Comparison of ENCODE assay signal across 14 cellular contexts in the genomic region with DNA sequence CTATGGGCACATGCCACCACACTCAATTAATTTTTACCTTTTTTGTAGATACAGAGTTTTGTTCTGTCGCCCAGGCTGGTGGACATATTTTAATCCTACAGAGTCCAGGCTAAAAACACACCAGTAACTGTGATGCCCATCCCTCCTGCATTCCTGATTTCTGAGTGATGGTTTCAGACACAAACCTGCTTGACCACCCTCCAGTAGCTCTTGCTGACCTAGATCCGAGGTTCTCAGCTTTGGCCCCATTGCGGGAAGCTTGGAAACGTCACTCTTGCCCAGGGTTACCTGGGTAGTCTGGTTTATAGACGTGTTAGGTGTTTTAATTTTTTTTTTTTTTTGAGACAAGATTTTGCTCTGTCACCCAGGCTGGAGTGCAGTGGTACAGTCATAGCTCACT. TPM values are rescaled to one million over a fixed set of nuclear protein-coding genes. Genes with fewer than 3 reads are reported as not detected.
A peak's percentile ranks its signal among the peaks of the same experiment; 100 is the strongest.
DNase-seq lines count a peak whose midpoint lies in the region; ATAC-seq, FAIRE-seq and TF ChIP-seq lines count a peak whose summit lies in the region.
"Had no signal": no experiment of that assay in that cellular context is flagged by ENCODE, and none has a peak within 500 bp of the region (broad histone marks: within the 10 kb centered on the region; RNA-seq: fewer than 3 reads in every experiment).

No MANE protein-coding gene starts in this region.

- peaks cover 100% of the 10 kb centered on the region for H3K4me1 ChIP-seq in CD4-positive, alpha-beta memory T cell (ENCODE audit: insufficient read depth, low read length)
- H3K4me1 ChIP-seq in Loucy (ENCODE audit: insufficient read depth, low read length, poor library complexity, severe bottlenecking) (peaks cover 50% of the 10 kb centered on the region), rectal smooth muscle tissue (ENCODE audit: control insufficient read depth, insufficient read depth, low read length) (peaks cover 31% of the 10 kb centered on the region), SK-N-SH (ENCODE audit: control insufficient read depth in 1 of 2, insufficient read depth in 2 of 2, low read depth in 1 of 2, low read length in 1 of 2) (peaks cover 0 to 15% of the 10 kb centered on the region in 2 experiments; a peak in 2 of 4 replicates)

- H3K79me2 ChIP-seq in Loucy (ENCODE audit: insufficient read depth, low read length) (peaks cover 93% of the 10 kb centered on the region), SK-N-SH (ENCODE audit: insufficient read depth) (peaks cover 97% of the 10 kb centered on the region)

- H3K9ac ChIP-seq in Loucy (ENCODE audit: low read depth, low read length, poor library complexity, severe bottlenecking), result peak overlapping the region; percentile 48
- no peak overlapping the region for H3K9ac ChIP-seq in rectal smooth muscle tissue (ENCODE audit: low read length)
- no peak overlapping the region for H3K9ac ChIP-seq in SK-N-SH

- intact Hi-C loops in CD4-positive, alpha-beta memory T cell (cut with micrococcal nuclease), result no loop called here

- peaks cover 0 to 6% (median 0%) of the 10 kb centered on the region in 8 donors for H3K9me3 Mint-ChIP-seq in CD4-positive, alpha-beta memory T cell
- no peaks in the 10 kb centered on the region for H3K9me3 Mint-ChIP-seq in effector memory CD8-positive, alpha-beta T cell
- H3K9me3 Mint-ChIP-seq: nephron had no signal

- H3K36me3 ChIP-seq in CD4-positive, alpha-beta memory T cell (ENCODE audit: insufficient read depth, low read length), result peaks cover 9% of the 10 kb centered on the region
- no peaks in the 10 kb centered on the region; the same call in 1 of the 2 replicates for H3K36me3 ChIP-seq in Loucy (ENCODE audit: insufficient read depth, low read length)
- no peaks in the 10 kb centered on the region for H3K36me3 ChIP-seq in rectal smooth muscle tissue (ENCODE audit: control insufficient read depth, insufficient read depth, low read length)
- H3K36me3 ChIP-seq in SK-N-SH (replicated peaks in 1 of 2; ENCODE audit: control insufficient read depth in 1 of 2, insufficient read depth in 2 of 2, low read length in 1 of 2), result no peaks in the 10 kb centered on the region
- H3K36me3 ChIP-seq: right lobe of liver had no signal

- H3F3A ChIP-seq in Loucy (ENCODE audit: low read depth), result peaks cover 18% of the 10 kb centered on the region
- H3F3A ChIP-seq in SK-N-SH (replicated peaks; ENCODE audit: insufficient read depth), result peaks cover 18% of the 10 kb centered on the region

- ATAC-seq in effector memory CD8-positive, alpha-beta T cell (replicated peaks), result no peak
- ATAC-seq in GM21786 (IDR thresholded peaks at IDR 0.05; ENCODE audit: unreplicated experiment), result no peak
- ATAC-seq: right lobe of liver had no signal

- H2AFZ ChIP-seq in Loucy (ENCODE audit: low read length), result no peak overlapping the region
- no peak overlapping the region for H2AFZ ChIP-seq in SK-N-SH (ENCODE audit: low read depth)

- H4K20me1 ChIP-seq in Loucy (ENCODE audit: insufficient read depth, low read length, poor library complexity, severe bottlenecking) (peaks cover 32% of the 10 kb centered on the region), SK-N-SH (ENCODE audit: insufficient read depth) (peaks cover 49% of the 10 kb centered on the region)

- no peaks in the 10 kb centered on the region for H3K9me2 ChIP-seq in Loucy (replicated peaks; ENCODE audit: low read depth, low read length)
- H3K9me2 ChIP-seq in SK-N-SH, result no peaks in the 10 kb centered on the region

- no peak for DNase-seq in CD4-positive, alpha-beta memory T cell
- DNase-seq in effector memory CD8-positive, alpha-beta T cell, result no peak
- DNase-seq in HTR-8/SVneo (ENCODE audit: insufficient read length, low spot score) (no peak), SK-N-SH (no peak), NCI-H510A (lab: John Stamatoyannopoulos, UW) (no peak)
- DNase-seq: NCI-H1105, right lobe of liver had no signal

- no peaks in the 10 kb centered on the region for H3K27me3 Mint-ChIP-seq in CD4-positive, alpha-beta memory T cell
- no peaks in the 10 kb centered on the region for H3K27me3 Mint-ChIP-seq in effector memory CD8-positive, alpha-beta T cell

- peaks cover 75 to 100% (median 90%) of the 10 kb centered on the region in 4 donors for H3K4me1 Mint-ChIP-seq in CD4-positive, alpha-beta memory T cell
- peaks cover 86 to 95% of the 10 kb centered on the region in 2 donors for H3K4me1 Mint-ChIP-seq in effector memory CD8-positive, alpha-beta T cell (ENCODE audit: low read depth in 2 of 2)

- peak overlapping the region; percentile 12 for H3K27ac ChIP-seq in CD4-positive, alpha-beta memory T cell (ENCODE audit: low read depth, low read length)
- H3K27ac ChIP-seq in rectal smooth muscle tissue (ENCODE audit: low read depth, low read length) (peak overlapping the region; percentile 39), SK-N-SH (ENCODE audit: low read depth in 2 of 2, low read length in 1 of 2) (no peak overlapping the region)
- H3K27ac ChIP-seq: right lobe of liver had no signal

- FAIRE-seq in HTR-8/SVneo (lab: Jason Lieb, UNC), result no peak

- CTCF ChIA-PET in CD4-positive, alpha-beta memory T cell (lab: Charles Lee; ENCODE audit: partially characterized antibody), result no interaction called here
- CTCF ChIA-PET in SK-N-SH (lab: Yijun Ruan, JAX), result no interaction called here

- peaks cover 23 to 64% of the 10 kb centered on the region in 2 donors for H3K36me3 Mint-ChIP-seq in CD4-positive, alpha-beta memory T cell
- H3K36me3 Mint-ChIP-seq in effector memory CD8-positive, alpha-beta T cell (ENCODE audit: insufficient read depth), result peaks cover 50% of the 10 kb centered on the region

- peak overlapping the region in 6 of 7 donors; percentile 72 to 93 (median 88) for H3K27ac Mint-ChIP-seq in CD4-positive, alpha-beta memory T cell
- peak overlapping the region; percentile 92 to 96 for H3K27ac Mint-ChIP-seq in effector memory CD8-positive, alpha-beta T cell

- TF ChIP-seq EP300 in SK-N-SH (IDR thresholded peaks at IDR 0.05; ENCODE audit: borderline replicate concordance in 1 of 2, low read depth in 1 of 2, low read length in 1 of 2), result no peak

- peak overlapping the region; percentile 98 for H3K4me2 ChIP-seq in Loucy (ENCODE audit: low read depth, low read length, poor library complexity, severe bottlenecking)
- no peak overlapping the region for H3K4me2 ChIP-seq in SK-N-SH

- WGBS in SK-N-SH (ENCODE audit: low lambda C conversion rate), result 50% methylated on average over 5 of the region's 5 CpGs

- H3K9me3 ChIP-seq in CD4-positive, alpha-beta memory T cell (ENCODE audit: control insufficient read depth in 1 of 2, low read length in 2 of 2), result no peaks in the 10 kb centered on the region
- H3K9me3 ChIP-seq in Loucy (ENCODE audit: insufficient read depth, low read depth, low read length) (no peaks in the 10 kb centered on the region), SK-N-SH (no peaks in the 10 kb centered on the region)
- H3K9me3 ChIP-seq: right lobe of liver had no signal

- POLR2A ChIA-PET in CD4-positive, alpha-beta memory T cell (lab: Charles Lee; ENCODE audit: partially characterized antibody), result no interaction called here
- POLR2A ChIA-PET in SK-N-SH (lab: Yijun Ruan, JAX), result no interaction called here

- no peak overlapping the region for H3K4me3 ChIP-seq in CD4-positive, alpha-beta memory T cell (ENCODE audit: low read length in 2 of 2)
- H3K4me3 ChIP-seq in Loucy (ENCODE audit: low read length, poor library complexity, severe bottlenecking) (peak overlapping the region; percentile 96), rectal smooth muscle tissue (ENCODE audit: low read length) (no peak overlapping the region), SK-N-SH (ENCODE audit: low read depth in 2 of 2, low read length in 1 of 2) (no peak overlapping the region)
- H3K4me3 ChIP-seq: right lobe of liver had no signal

- H3K4me3 Mint-ChIP-seq in CD4-positive, alpha-beta memory T cell, result peak overlapping the region in 7 of 8 donors; percentile 46 to 98 (median 73)
- peak overlapping the region; percentile 73 to 98 for H3K4me3 Mint-ChIP-seq in effector memory CD8-positive, alpha-beta T cell
- H3K4me3 Mint-ChIP-seq: nephron had no signal

- TF ChIP-seq CTCF in Loucy (conservative IDR thresholded peaks at IDR 0.05; ENCODE audit: low read length) (no peak), SK-N-SH (IDR thresholded peaks at IDR 0.05) (no peak)

- TF ChIP-seq RAD21 in SK-N-SH (IDR thresholded peaks at IDR 0.05; ENCODE audit: low read length), result no peak

- no peaks in the 10 kb centered on the region for H3K27me3 ChIP-seq in CD4-positive, alpha-beta memory T cell (ENCODE audit: insufficient read depth, low read length)
- H3K27me3 ChIP-seq in Loucy (ENCODE audit: insufficient read depth, low read length, poor library complexity, severe bottlenecking) (no peaks in the 10 kb centered on the region), rectal smooth muscle tissue (ENCODE audit: control insufficient read depth, insufficient read depth, low read length) (no peaks in the 10 kb centered on the region), SK-N-SH (ENCODE audit: insufficient read depth) (no peaks in the 10 kb centered on the region; the same call in 1 of the 2 replicates)
- H3K27me3 ChIP-seq: right lobe of liver had no signal

TF ChIP-seq in SK-N-SH, 30 proteins besides CTCF, POLR2A, EP300 and RAD21:
- TF ChIP-seq GABPA (IDR thresholded peaks at IDR 0.05; ENCODE audit: low read depth) (no peak), RXRA (IDR thresholded peaks at IDR 0.05; ENCODE audit: borderline replicate concordance, low read depth) (no peak), YY1 (IDR thresholded peaks at IDR 0.05; ENCODE audit: low read depth) (no peak), TCF12 (IDR thresholded peaks at IDR 0.05) (no peak), GATA2 (CRISPR knock-in tag; IDR thresholded peaks at IDR 0.05) (no peak), JUND (IDR thresholded peaks at IDR 0.05) (no peak)

RNA-seq across cellular contexts. Expression of gene CD99, which starts 7.5 kb away (rescaled TPM):
- 100 to 1,000 TPM; 283 to 289 TPM for total RNA-seq in CD4-positive, alpha-beta memory T cell
- 100 to 1,000 TPM; 388 to 400 TPM for polyA plus RNA-seq in CD4-positive, alpha-beta memory T cell
- polyA plus RNA-seq in SK-N-SH (2012; rRNA removed), result 149 and 346 TPM in 2 replicates
- 202 and 224 TPM in 2 replicates for polyA plus RNA-seq in SK-N-SH (2012; cell fraction: cytosol; rRNA removed)
- 119 and 169 TPM in 2 replicates for polyA plus RNA-seq in SK-N-SH (2012; cell fraction: nucleus; rRNA removed)

RNA-seq across cellular contexts. Expression of gene XG, which starts 53.2 kb away (rescaled TPM):
- total RNA-seq in CD4-positive, alpha-beta memory T cell, result under 1 TPM in 1 of 2 experiments, not detected in 1; 0.32 TPM
- polyA plus RNA-seq in CD4-positive, alpha-beta memory T cell, result not detected
- polyA plus RNA-seq in SK-N-SH (2012; rRNA removed), result 0.42 and 0.76 TPM in 2 replicates
- polyA plus RNA-seq in SK-N-SH (2012; cell fraction: cytosol; rRNA removed), result 0.42 and 0.60 TPM in 2 replicates
- 0.45 and 0.50 TPM in 2 replicates for polyA plus RNA-seq in SK-N-SH (2012; cell fraction: nucleus; rRNA removed)
- total RNA-seq: activated CD8-positive, alpha-beta memory T cell treated with anti-CD3 and anti-CD28 coated beads for 36 hours; glomerular endothelial cell; NCI-H460 had no signal

Comparison
In these comparisons a context has a peak if more than half of its experiments do, and no peak if none do; other contexts are left out.
1. H3K27ac ChIP-seq: peak in CD4-positive, alpha-beta memory T cell (single experiment) and rectal smooth muscle tissue (single experiment); none in SK-N-SH (0 of 2).